Comparison of ENCODE assay signal across 9 cellular contexts in genomic region chr19:58407658-58408151, GRCh38. TPM values are rescaled to one million over a fixed set of nuclear protein-coding genes. Genes with fewer than 3 reads are reported as not detected.
DNase-seq lines count a peak whose midpoint lies in the region; TF ChIP-seq lines count a peak whose summit lies in the region.
"Had no signal": no experiment of that assay in that cellular context is flagged by ENCODE, and none has a peak within 500 bp of the region (broad histone marks: within the 10 kb centered on the region; RNA-seq: fewer than 3 reads in every experiment).

No MANE protein-coding gene starts in this region.

- H3K36me3 ChIP-seq in HUES6 (ENCODE audit: control insufficient read depth, insufficient read depth, low read length) (no peaks in the 10 kb centered on the region), suprapubic skin (no peaks in the 10 kb centered on the region)

- peak overlapping the region; percentile 79 for H3K9ac ChIP-seq in HUES6 (ENCODE audit: low read length)

- H3K27me3 ChIP-seq in HUES6 (ENCODE audit: control insufficient read depth, insufficient read depth, low read length) (no peaks in the 10 kb centered on the region), layer of hippocampus (ENCODE audit: control insufficient read depth, insufficient read depth, low read length) (no peaks in the 10 kb centered on the region), suprapubic skin (no peaks in the 10 kb centered on the region)

- peak; percentile 23 for DNase-seq in Daoy (ENCODE audit: low read depth)
- no peak for DNase-seq in astrocyte of the spinal cord (ENCODE audit: low read depth, low spot score)
- DNase-seq in suprapubic skin (ENCODE audit: low spot score in 2 of 2), result no peak
- no peak for DNase-seq in ureter (ENCODE audit: low spot score)
- no peak for DNase-seq in kidney glomerular epithelial cell (lab: John Stamatoyannopoulos, UW)
- DNase-seq in inferior parietal cortex (ENCODE audit: extremely low spot score), result no peak

- H3K27ac ChIP-seq in HUES6 (ENCODE audit: low read depth, low read length), result peak overlapping the region; percentile 30; the same call in 1 of the 2 replicates
- H3K27ac ChIP-seq in layer of hippocampus (ENCODE audit: low read depth, low read length), result peak overlapping the region; percentile 86
- H3K27ac ChIP-seq in suprapubic skin, result peak overlapping the region; percentile 89

- H3K4me3 ChIP-seq in HUES6 (ENCODE audit: low read depth, low read length) (peak overlapping the region; percentile 90), astrocyte of the spinal cord (ENCODE audit: low read depth, low read length) (peak overlapping the region; percentile 89), suprapubic skin (peak overlapping the region; percentile 94)

- 30% methylated on average over 12 of the region's 22 CpGs for WGBS in suprapubic skin

- TF ChIP-seq POLR2A in suprapubic skin (IDR thresholded peaks at IDR 0.05), result no peak

- no peak for TF ChIP-seq CTCF in astrocyte of the spinal cord (IDR thresholded peaks at IDR 0.05; ENCODE audit: low read depth, low read length)
- TF ChIP-seq CTCF in suprapubic skin (IDR thresholded peaks at IDR 0.05), result no peak

- TF ChIP-seq EP300 in suprapubic skin (IDR thresholded peaks at IDR 0.05), result no peak

- H3K4me1 ChIP-seq in HUES6 (ENCODE audit: control insufficient read depth, insufficient read depth, low read length) (peaks cover 7% of the 10 kb centered on the region; the same call in 1 of the 2 replicates), suprapubic skin (peaks cover 30% of the 10 kb centered on the region)

- in situ Hi-C loops in astrocyte of the spinal cord (cut with HindIII; ENCODE audit: low sequenced_read_pairs), result no loop called here

- H3K9me3 ChIP-seq in HUES6 (ENCODE audit: control insufficient read depth, insufficient read depth, low read depth, low read length), result no peaks in the 10 kb centered on the region
- no peaks in the 10 kb centered on the region for H3K9me3 ChIP-seq in suprapubic skin

RNA-seq across cellular contexts. Expression of gene ZNF584, which starts 0.7 kb away (rescaled TPM):
- 12.1 and 20.5 TPM in 2 replicates for total RNA-seq in Daoy (2014; rRNA removed; shearing (Covaris generic))
- total RNA-seq in suprapubic skin (10 to 100 TPM; 15.8 to 21.2 (median 17.4) TPM), ureter (11.5 TPM)

RNA-seq across cellular contexts. Expression of gene RNF225, which starts 12.2 kb away (rescaled TPM):
- total RNA-seq in Daoy (2014; rRNA removed; shearing (Covaris generic)), result not detected in 2 replicates
- total RNA-seq in suprapubic skin (10 to 100 TPM in 2 of 4 donors, 1 to 10 TPM in 1, not detected in 1; 3.9 to 13.7 (median 13.6) TPM), ureter (1.8 TPM)
- total RNA-seq: NCI-H460 had no signal

RNA-seq across cellular contexts. Expression of gene RPS5, which starts 20.6 kb away (rescaled TPM):
- 3,633 and 5,016 TPM in 2 replicates for total RNA-seq in Daoy (2014; rRNA removed; shearing (Covaris generic))
- total RNA-seq in suprapubic skin, result 1,000 to 10,000 TPM; 1,253 to 2,519 (median 2,306) TPM
- total RNA-seq in ureter, result 1,165 TPM

RNA-seq across cellular contexts. Expression of gene ZNF837, which starts 26.9 kb away (rescaled TPM):
- total RNA-seq in Daoy (2014; rRNA removed; shearing (Covaris generic)), result 4.2 and 5.0 TPM in 2 replicates
- total RNA-seq in suprapubic skin (1 to 10 TPM; 2.6 to 6.2 (median 4.3) TPM), ureter (3.6 TPM)

RNA-seq across cellular contexts. Expression of gene ZNF132, which starts 32.2 kb away (rescaled TPM):
- total RNA-seq in Daoy (2014; rRNA removed; shearing (Covaris generic)), result 0.95 and 3.0 TPM in 2 replicates
- 1 to 10 TPM; 1.7 to 2.9 (median 2.3) TPM for total RNA-seq in suprapubic skin
- total RNA-seq in ureter, result 8.0 TPM

Comparison
In these comparisons a context has a peak if more than half of its experiments do, and no peak if none do; other contexts are left out.
1. H3K27ac ChIP-seq: peak in every context shown above with its lines; median percentile 89 in suprapubic skin; 86 in layer of hippocampus; 30 in HUES6.